ENCODE assay signal across 8 cellular contexts in the genomic region with DNA sequence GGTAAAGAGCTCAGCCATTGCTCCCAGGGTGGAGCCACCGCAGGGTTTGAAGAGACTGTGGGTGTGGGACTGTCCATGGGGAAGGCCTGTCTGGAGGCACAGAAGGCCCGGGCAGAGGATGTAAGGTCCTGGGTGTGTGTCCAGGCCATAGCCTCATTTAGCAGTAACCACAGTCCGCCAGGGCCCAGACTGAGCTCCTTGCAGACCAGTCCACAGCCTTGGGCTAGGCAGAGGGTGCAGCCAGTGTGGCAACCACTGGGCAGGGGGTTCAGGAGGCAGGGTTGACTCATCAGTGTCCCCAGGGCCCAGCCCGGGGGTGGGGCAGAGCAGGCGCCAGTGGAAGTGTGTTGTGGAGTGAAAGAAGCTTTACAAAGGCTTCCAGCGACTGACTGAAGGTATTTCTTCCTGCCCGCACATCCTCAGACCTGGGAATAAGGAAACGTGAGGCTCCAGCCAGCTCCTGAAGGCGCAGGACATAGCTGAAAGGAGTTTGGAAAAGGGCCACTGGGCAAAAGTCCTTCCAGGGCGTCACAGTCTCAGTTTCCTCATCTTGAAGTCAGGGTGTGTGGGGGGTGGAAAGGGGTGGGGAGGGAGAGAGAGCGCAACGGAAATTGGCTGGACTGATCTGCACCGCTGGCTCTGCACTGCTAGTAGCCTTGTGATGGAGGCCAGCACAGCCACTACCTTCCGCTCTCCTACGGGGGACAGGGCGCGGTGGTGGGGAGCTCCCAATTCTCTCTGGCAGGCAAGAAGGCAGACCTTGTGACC. TPM values are rescaled to one million over a fixed set of nuclear protein-coding genes. Genes with fewer than 3 reads are reported as not detected.
DNase-seq lines count a peak whose midpoint lies in the region; ATAC-seq and TF ChIP-seq lines count a peak whose summit lies in the region.

No MANE protein-coding gene starts in this region.

- TF ChIP-seq EP300 in stomach (IDR thresholded peaks at IDR 0.05), result no peak

- TF ChIP-seq POLR2A in stomach (IDR thresholded peaks at IDR 0.05), result no peak

- no peak for TF ChIP-seq CTCF in C4-2B (conservative IDR thresholded peaks at IDR 0.05)
- TF ChIP-seq CTCF in PC-3 (conservative IDR thresholded peaks at IDR 0.05; ENCODE audit: low read depth, low read length), result no peak
- TF ChIP-seq CTCF in stomach (IDR thresholded peaks at IDR 0.05), result no peak

- H3K9me3 ChIP-seq in PC-3 (ENCODE audit: low read length) (no peaks in the 10 kb centered on the region), stomach (no peaks in the 10 kb centered on the region)

- peak overlapping the region; percentile 48 for H3K27ac ChIP-seq in C4-2B
- H3K27ac ChIP-seq in PC-3 (ENCODE audit: low read length), result peak overlapping the region; percentile 38
- H3K27ac ChIP-seq in stomach, result peak overlapping the region; percentile 53 to 90 (median 86)

- peaks cover 34% of the 10 kb centered on the region for H3K36me3 Mint-ChIP-seq in central memory CD8-positive, alpha-beta T cell (ENCODE audit: insufficient read depth)

- H3K27me3 Mint-ChIP-seq in central memory CD8-positive, alpha-beta T cell, result no peaks in the 10 kb centered on the region

- intact Hi-C loops in PC-3 (cut with micrococcal nuclease) (loop anchor here (2.0 kb wide), 1 partner anchor 25 kb away; no protein-coding TSS in a partner anchor), left colon (cut with DNase I, micrococcal nuclease) (no loop called here), stomach (cut with DNase I; ENCODE audit: low total_unique reads) (no loop called here)

- CTCF ChIA-PET in PC-3 (lab: Charles Lee), result interaction anchor here (0.6 to 1.0 kb wide), 2 partner anchors 26 to 277 kb away, joined by 4 to 8 read pairs; no protein-coding TSS in a partner anchor

- 30 to 66% (median 54%) methylated on average over 12 to 17 of the region's 17 CpGs for WGBS in stomach, 5 donors

- H3K4me1 Mint-ChIP-seq in central memory CD8-positive, alpha-beta T cell, result peaks cover 45% of the 10 kb centered on the region

- peak overlapping the region; percentile 89 for H3K4me3 ChIP-seq in PC-3 (ENCODE audit: low read length)
- peak overlapping the region; percentile 80 to 97 (median 91) for H3K4me3 ChIP-seq in stomach

- H2AFZ ChIP-seq in PC-3 (ENCODE audit: low read length), result peak overlapping the region; percentile 91

- POLR2A ChIA-PET in PC-3 (lab: Charles Lee; ENCODE audit: unreplicated experiment), result no interaction called here

- no peak for DNase-seq in PC-3
- DNase-seq in central memory CD8-positive, alpha-beta T cell (ENCODE audit: low spot score in 2 of 2), result no peak
- DNase-seq in left colon, result peak; percentile 40 to 45
- DNase-seq in stomach, result no peak
- no peak for DNase-seq in retina

- no peaks in the 10 kb centered on the region for H3K79me2 ChIP-seq in PC-3 (ENCODE audit: low read length)

- no TSS peak for BruUV-seq in PC-3 (replicated peaks; lab: Mats Ljungman, UMichigan)

- H3K4me2 ChIP-seq in PC-3 (ENCODE audit: low read length), result peak overlapping the region; percentile 83

- H3K4me1 ChIP-seq in PC-3 (ENCODE audit: insufficient read depth, low read length), result peaks cover 15% of the 10 kb centered on the region
- peaks cover 9 to 27% (median 21%) of the 10 kb centered on the region in 4 donors for H3K4me1 ChIP-seq in stomach

- H3K36me3 ChIP-seq in PC-3 (ENCODE audit: low read depth, low read length) (no peaks in the 10 kb centered on the region), stomach (no peaks in the 10 kb centered on the region)

- H3K27me3 ChIP-seq in PC-3 (ENCODE audit: low read length), result no peaks in the 10 kb centered on the region
- H3K27me3 ChIP-seq in stomach, result no peaks in the 10 kb centered on the region

- H3K9ac ChIP-seq in PC-3 (ENCODE audit: low read length), result peak overlapping the region; percentile 73

- no peaks in the 10 kb centered on the region for H3K9me2 ChIP-seq in PC-3 (replicated peaks; ENCODE audit: low read length)

- peak; percentile 37 for ATAC-seq in GM21447 (IDR thresholded peaks at IDR 0.05; ENCODE audit: unreplicated experiment)
- no peak for ATAC-seq in PC-3
- no peak for ATAC-seq in central memory CD8-positive, alpha-beta T cell (replicated peaks; ENCODE audit: extremely low read depth, poor library complexity, severe bottlenecking)
- no peak for ATAC-seq in left colon
- ATAC-seq in HG03469 (IDR thresholded peaks at IDR 0.05; ENCODE audit: unreplicated experiment), result no peak

- H3F3A ChIP-seq in PC-3 (ENCODE audit: low read length, unreplicated experiment), result no peaks in the 10 kb centered on the region

- H4K20me1 ChIP-seq in PC-3 (ENCODE audit: low read length), result no peaks in the 10 kb centered on the region

- H3K27ac Mint-ChIP-seq in central memory CD8-positive, alpha-beta T cell (ENCODE audit: low read depth), result peak overlapping the region; percentile 99

- no peaks in the 10 kb centered on the region for H3K9me3 Mint-ChIP-seq in central memory CD8-positive, alpha-beta T cell

- H3K4me3 Mint-ChIP-seq in central memory CD8-positive, alpha-beta T cell, result peak overlapping the region; percentile 92

RNA-seq across cellular contexts. Expression of gene WNT11, which starts 27.8 kb away (rescaled TPM):
- 0.40 and 1.6 TPM in 2 replicates for total RNA-seq in PC-3 (2014; rRNA removed)
- 1 to 10 TPM; 7.3 to 7.9 TPM for total RNA-seq in left colon
- total RNA-seq in stomach, result 10 to 100 TPM in 2 of 5 donors, 1 to 10 TPM in 1, not detected in 2; 1.8 to 96.7 (median 34.4) TPM
- under 1 TPM; 0.12 to 0.76 (median 0.30) TPM for polyA plus RNA-seq in stomach

Comparison
In these comparisons a context has a peak if more than half of its experiments do, and no peak if none do; other contexts are left out.
1. DNase-seq: peak in left colon (2 of 2); none in PC-3 (single experiment), central memory CD8-positive, alpha-beta T cell (0 of 2), stomach (single experiment) and retina (single experiment).
2. Peak in every context shown above with its lines, with median percentiles within 50 percentile points of each other: H3K27ac ChIP-seq.